Comparison of ENCODE assay signal across 24 cellular contexts in genomic region chr11:79472736-79473536, GRCh38. TPM values are rescaled to one million over a fixed set of nuclear protein-coding genes. Genes with fewer than 3 reads are reported as not detected.
"Had no signal": no experiment of that assay in that cellular context is flagged by ENCODE, and none has a peak within 500 bp of the region (broad histone marks: within the 10 kb centered on the region; RNA-seq: fewer than 3 reads in every experiment).

No MANE protein-coding gene starts in this region.

- H3K4me3 Mint-ChIP-seq: activated B cell treated with CpG ODN at 0.5 μM for 24 hours; activated CD4-positive, alpha-beta T cell treated with anti-CD3 and anti-CD28 coated beads, Interleukin-2, amount 10 ng/mL, durations not matched to agents 24 days and 14 days; activated CD8-positive, alpha-beta T cell treated with anti-CD3 and anti-CD28 coated beads, Interleukin-2, amount 10 ng/mL, durations not matched to agents 7 days and 5 days; activated naive CD4-positive, alpha-beta T cell treated with anti-CD3 and anti-CD28 coated beads, Interleukin-2, amount 10 ng/mL, durations not matched to agents 7 days and 5 days; activated naive CD8-positive, alpha-beta T cell treated with anti-CD3 and anti-CD28 coated beads, Interleukin-2, amount 50 U/mL, for 24 hours; activated T-cell treated with anti-CD3 and anti-CD28 coated beads, Interleukin-2, amount 50 U/mL, for 4 hours; central memory CD8-positive, alpha-beta T cell; stimulated activated naive CD8-positive, alpha-beta T cell treated with anti-CD3 and anti-CD28 coated beads, Interleukin-15, amount 100 ng/mL, for 72 hours; T-cell had no signal

- H3K27me3 Mint-ChIP-seq: central memory CD8-positive, alpha-beta T cell had no signal

- ATAC-seq: activated CD8-positive, alpha-beta T cell treated with anti-CD3 and anti-CD28 coated beads, Interleukin-2, amount 10 ng/mL, durations not matched to agents 7 days and 5 days; activated naive CD8-positive, alpha-beta T cell treated with anti-CD3 and anti-CD28 coated beads, Interleukin-2, amount 50 U/mL, for 24 hours; activated T-cell treated with anti-CD3 and anti-CD28 coated beads, Interleukin-2, amount 50 U/mL, for 4 hours; gastroesophageal sphincter; heart left ventricle; pancreas; right lobe of liver; stimulated activated naive CD8-positive, alpha-beta T cell treated with anti-CD3 and anti-CD28 coated beads, Interleukin-15, amount 100 ng/mL, for 72 hours; T-cell had no signal

- H3K36me3 Mint-ChIP-seq: activated naive CD4-positive, alpha-beta T cell treated with anti-CD3 and anti-CD28 coated beads, Interleukin-2, amount 10 ng/mL, durations not matched to agents 7 days and 5 days; T-cell had no signal

- DNase-seq: activated B cell treated with CpG ODN at 0.5 μM for 24 hours; activated CD4-positive, alpha-beta T cell treated with anti-CD3 and anti-CD28 coated beads, Interleukin-2, amount 10 ng/mL, durations not matched to agents 24 days and 14 days; activated CD8-positive, alpha-beta T cell treated with anti-CD3 and anti-CD28 coated beads, Interleukin-2, amount 10 ng/mL, durations not matched to agents 7 days and 5 days; activated effector memory CD4-positive, alpha-beta T cell treated with Interleukin-2 at 50 U/mL for 16 hours; activated naive CD4-positive, alpha-beta T cell treated with anti-CD3 and anti-CD28 coated beads, Interleukin-2, amount 10 ng/mL, durations not matched to agents 7 days and 5 days; activated naive CD8-positive, alpha-beta T cell treated with anti-CD3 and anti-CD28 coated beads, Interleukin-2, amount 50 U/mL, for 24 hours; activated T-cell treated with anti-CD3 and anti-CD28 coated beads, Interleukin-2, amount 50 U/mL, for 4 hours; anterior cingulate cortex; colonic mucosa; heart left ventricle; left ventricle myocardium inferior; mammary epithelial cell; pancreas; right lobe of liver; small intestine; stimulated activated CD4-positive, alpha-beta T cell treated with anti-CD3 and anti-CD28 coated beads, Interleukin-15, amount 100 ng/mL, for 24 hours; stimulated activated CD4-positive, alpha-beta T cell treated with anti-CD3 and anti-CD28 coated beads, Interleukin-2, amount 100 ng/mL, for 48 hours; stimulated activated naive CD8-positive, alpha-beta T cell treated with anti-CD3 and anti-CD28 coated beads, Interleukin-15, amount 100 ng/mL, for 72 hours; T-cell; trophoblast cell had no signal

- H3K27ac ChIP-seq: colonic mucosa, gastroesophageal sphincter, heart left ventricle, left ventricle myocardium inferior, pancreas, right lobe of liver, suprapubic skin, vagina had no signal

- H3K4me1 Mint-ChIP-seq: activated B cell treated with CpG ODN at 0.5 μM for 24 hours; activated CD4-positive, alpha-beta T cell treated with anti-CD3 and anti-CD28 coated beads, Interleukin-2, amount 10 ng/mL, durations not matched to agents 24 days and 14 days; activated naive CD4-positive, alpha-beta T cell treated with anti-CD3 and anti-CD28 coated beads, Interleukin-2, amount 10 ng/mL, durations not matched to agents 7 days and 5 days; activated naive CD8-positive, alpha-beta T cell treated with anti-CD3 and anti-CD28 coated beads, Interleukin-2, amount 50 U/mL, for 24 hours; central memory CD8-positive, alpha-beta T cell; stimulated activated naive CD8-positive, alpha-beta T cell treated with anti-CD3 and anti-CD28 coated beads, Interleukin-15, amount 100 ng/mL, for 72 hours; T-cell had no signal

- H3K36me3 ChIP-seq: colonic mucosa, gastroesophageal sphincter, heart left ventricle, left ventricle myocardium inferior, pancreas, right lobe of liver, suprapubic skin, vagina had no signal

- H3K27ac Mint-ChIP-seq: activated B cell treated with CpG ODN at 0.5 μM for 24 hours; activated CD4-positive, alpha-beta T cell treated with anti-CD3 and anti-CD28 coated beads, Interleukin-2, amount 10 ng/mL, durations not matched to agents 24 days and 14 days; activated CD8-positive, alpha-beta T cell treated with anti-CD3 and anti-CD28 coated beads, Interleukin-2, amount 10 ng/mL, durations not matched to agents 7 days and 5 days; activated naive CD4-positive, alpha-beta T cell treated with anti-CD3 and anti-CD28 coated beads, Interleukin-2, amount 10 ng/mL, durations not matched to agents 7 days and 5 days; activated naive CD8-positive, alpha-beta T cell treated with anti-CD3 and anti-CD28 coated beads, Interleukin-2, amount 50 U/mL, for 24 hours; stimulated activated naive CD8-positive, alpha-beta T cell treated with anti-CD3 and anti-CD28 coated beads, Interleukin-15, amount 100 ng/mL, for 72 hours; T-cell had no signal

- H3K4me3 ChIP-seq: colonic mucosa, gastroesophageal sphincter, heart left ventricle, left ventricle myocardium inferior, pancreas, right lobe of liver, suprapubic skin, vagina had no signal

- H3K27me3 ChIP-seq: colonic mucosa, gastroesophageal sphincter, heart left ventricle, pancreas, right lobe of liver, vagina had no signal

- H3K4me1 ChIP-seq: colonic mucosa, gastroesophageal sphincter, heart left ventricle, left ventricle myocardium inferior, pancreas, right lobe of liver, suprapubic skin, vagina had no signal

- H3K9me3 Mint-ChIP-seq: activated B cell treated with CpG ODN at 0.5 μM for 24 hours had no signal

- H3K9me3 ChIP-seq: colonic mucosa, left ventricle myocardium inferior, pancreas, right lobe of liver, suprapubic skin, vagina had no signal

RNA-seq across cellular contexts. Expression of gene TENM4, which starts 32.1 kb away (rescaled TPM):
- total RNA-seq: activated CD4-positive, alpha-beta T cell treated with anti-CD3 and anti-CD28 coated beads, Interleukin-2, amount 10 ng/mL, durations not matched to agents 24 days and 14 days; activated CD8-positive, alpha-beta T cell treated with anti-CD3 and anti-CD28 coated beads, Interleukin-2, amount 10 ng/mL, durations not matched to agents 7 days and 5 days had no signal
